In the genomic region with DNA sequence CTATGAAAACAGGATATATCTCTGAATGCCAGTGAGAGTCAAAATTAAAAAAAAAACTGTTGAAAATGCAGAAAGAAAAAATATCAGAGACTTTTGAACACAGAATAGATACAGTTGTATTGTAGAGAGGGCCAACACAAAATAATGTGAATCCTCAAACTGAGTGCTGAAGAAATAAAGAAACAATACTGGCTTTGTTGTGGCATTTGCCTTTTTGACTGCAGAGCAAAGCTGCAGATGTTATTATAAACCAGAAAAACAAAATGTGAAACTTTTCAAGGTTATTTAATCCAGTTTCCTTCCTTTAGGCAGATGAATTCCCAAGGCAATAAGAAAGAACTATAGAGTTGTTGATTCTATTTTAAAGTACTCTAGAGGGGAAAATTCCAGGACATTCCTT, we compare ENCODE assay signal across 1 cellular context.
TF ChIP-seq lines count a peak whose summit lies in the region.

No MANE protein-coding gene starts in this region.

TF ChIP-seq in GM23338, 12 proteins besides CTCF, POLR2A, EP300 and RAD21 (continued from another document):
- TF ChIP-seq, protein P1, sequence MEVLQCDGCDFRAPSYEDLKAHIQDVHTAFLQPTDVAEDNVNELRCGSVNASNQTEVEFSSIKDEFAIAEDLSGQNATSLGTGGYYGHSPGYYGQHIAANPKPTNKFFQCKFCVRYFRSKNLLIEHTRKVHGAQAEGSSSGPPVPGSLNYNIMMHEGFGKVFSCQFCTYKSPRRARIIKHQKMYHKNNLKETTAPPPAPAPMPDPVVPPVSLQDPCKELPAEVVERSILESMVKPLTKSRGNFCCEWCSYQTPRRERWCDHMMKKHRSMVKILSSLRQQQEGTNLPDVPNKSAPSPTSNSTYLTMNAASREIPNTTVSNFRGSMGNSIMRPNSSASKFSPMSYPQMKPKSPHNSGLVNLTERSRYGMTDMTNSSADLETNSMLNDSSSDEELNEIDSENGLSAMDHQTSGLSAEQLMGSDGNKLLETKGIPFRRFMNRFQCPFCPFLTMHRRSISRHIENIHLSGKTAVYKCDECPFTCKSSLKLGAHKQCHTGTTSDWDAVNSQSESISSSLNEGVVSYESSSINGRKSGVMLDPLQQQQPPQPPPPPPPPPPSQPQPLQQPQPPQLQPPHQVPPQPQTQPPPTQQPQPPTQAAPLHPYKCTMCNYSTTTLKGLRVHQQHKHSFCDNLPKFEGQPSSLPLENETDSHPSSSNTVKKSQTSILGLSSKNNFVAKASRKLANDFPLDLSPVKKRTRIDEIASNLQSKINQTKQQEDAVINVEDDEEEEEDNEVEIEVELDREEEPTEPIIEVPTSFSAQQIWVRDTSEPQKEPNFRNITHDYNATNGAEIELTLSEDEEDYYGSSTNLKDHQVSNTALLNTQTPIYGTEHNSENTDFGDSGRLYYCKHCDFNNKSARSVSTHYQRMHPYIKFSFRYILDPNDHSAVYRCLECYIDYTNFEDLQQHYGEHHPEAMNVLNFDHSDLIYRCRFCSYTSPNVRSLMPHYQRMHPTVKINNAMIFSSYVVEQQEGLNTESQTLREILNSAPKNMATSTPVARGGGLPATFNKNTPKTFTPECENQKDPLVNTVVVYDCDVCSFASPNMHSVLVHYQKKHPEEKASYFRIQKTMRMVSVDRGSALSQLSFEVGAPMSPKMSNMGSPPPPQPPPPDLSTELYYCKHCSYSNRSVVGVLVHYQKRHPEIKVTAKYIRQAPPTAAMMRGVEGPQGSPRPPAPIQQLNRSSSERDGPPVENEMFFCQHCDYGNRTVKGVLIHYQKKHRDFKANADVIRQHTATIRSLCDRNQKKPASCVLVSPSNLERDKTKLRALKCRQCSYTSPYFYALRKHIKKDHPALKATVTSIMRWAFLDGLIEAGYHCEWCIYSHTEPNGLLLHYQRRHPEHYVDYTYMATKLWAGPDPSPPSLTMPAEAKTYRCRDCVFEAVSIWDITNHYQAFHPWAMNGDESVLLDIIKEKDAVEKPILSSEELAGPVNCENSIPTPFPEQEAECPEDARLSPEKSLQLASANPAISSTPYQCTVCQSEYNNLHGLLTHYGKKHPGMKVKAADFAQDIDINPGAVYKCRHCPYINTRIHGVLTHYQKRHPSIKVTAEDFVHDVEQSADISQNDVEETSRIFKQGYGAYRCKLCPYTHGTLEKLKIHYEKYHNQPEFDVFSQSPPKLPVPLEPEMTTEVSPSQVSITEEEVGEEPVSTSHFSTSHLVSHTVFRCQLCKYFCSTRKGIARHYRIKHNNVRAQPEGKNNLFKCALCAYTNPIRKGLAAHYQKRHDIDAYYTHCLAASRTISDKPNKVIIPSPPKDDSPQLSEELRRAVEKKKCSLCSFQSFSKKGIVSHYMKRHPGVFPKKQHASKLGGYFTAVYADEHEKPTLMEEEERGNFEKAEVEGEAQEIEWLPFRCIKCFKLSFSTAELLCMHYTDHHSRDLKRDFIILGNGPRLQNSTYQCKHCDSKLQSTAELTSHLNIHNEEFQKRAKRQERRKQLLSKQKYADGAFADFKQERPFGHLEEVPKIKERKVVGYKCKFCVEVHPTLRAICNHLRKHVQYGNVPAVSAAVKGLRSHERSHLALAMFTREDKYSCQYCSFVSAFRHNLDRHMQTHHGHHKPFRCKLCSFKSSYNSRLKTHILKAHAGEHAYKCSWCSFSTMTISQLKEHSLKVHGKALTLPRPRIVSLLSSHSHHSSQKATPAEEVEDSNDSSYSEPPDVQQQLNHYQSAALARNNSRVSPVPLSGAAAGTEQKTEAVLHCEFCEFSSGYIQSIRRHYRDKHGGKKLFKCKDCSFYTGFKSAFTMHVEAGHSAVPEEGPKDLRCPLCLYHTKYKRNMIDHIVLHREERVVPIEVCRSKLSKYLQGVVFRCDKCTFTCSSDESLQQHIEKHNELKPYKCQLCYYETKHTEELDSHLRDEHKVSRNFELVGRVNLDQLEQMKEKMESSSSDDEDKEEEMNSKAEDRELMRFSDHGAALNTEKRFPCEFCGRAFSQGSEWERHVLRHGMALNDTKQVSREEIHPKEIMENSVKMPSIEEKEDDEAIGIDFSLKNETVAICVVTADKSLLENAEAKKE (CRISPR knock-in tag; IDR thresholded peaks at IDR 0.05), result no peak
- no peak for TF ChIP-seq EZH2 (IDR thresholded peaks at IDR 0.05; ENCODE audit: low read depth, unreplicated experiment)
